In the genomic region with DNA sequence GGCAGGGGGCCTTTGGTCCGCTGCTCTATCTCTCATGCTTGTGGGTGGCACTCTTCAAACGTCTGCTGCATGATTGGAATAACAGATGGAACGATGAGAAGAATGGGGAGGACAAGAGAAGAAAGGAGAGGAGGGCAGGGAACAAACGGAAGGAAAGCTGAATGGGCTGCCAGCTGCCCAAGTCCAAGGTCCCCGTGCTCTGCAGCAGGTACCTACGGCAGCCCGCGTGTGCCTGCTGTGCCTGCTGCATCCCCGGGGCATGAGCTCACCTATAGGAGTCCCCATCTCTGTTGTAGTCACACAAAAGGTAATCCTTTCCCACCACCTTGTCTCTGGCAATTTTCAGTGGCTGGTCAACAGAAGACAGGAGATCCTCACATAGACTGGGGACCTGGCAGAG, we compare ENCODE assay signal across 15 cellular contexts.
DNase-seq lines count a peak whose midpoint lies in the region; ATAC-seq and TF ChIP-seq lines count a peak whose summit lies in the region.
"Had no signal": no experiment of that assay in that cellular context is flagged by ENCODE, and none has a peak within 500 bp of the region (broad histone marks: within the 10 kb centered on the region; RNA-seq: fewer than 3 reads in every experiment).

No MANE protein-coding gene starts in this region.

- no peaks in the 10 kb centered on the region for H3K9me2 ChIP-seq in GM23338 (ENCODE audit: insufficient read depth)

- H2AFZ ChIP-seq in GM23338 = no peak overlapping the region

- no peak overlapping the region for H3K4me2 ChIP-seq in GM23338

- TF ChIP-seq CTCF in endodermal cell (conservative IDR thresholded peaks at IDR 0.05) (no peak), tibial nerve (IDR thresholded peaks at IDR 0.05) (no peak), GM23338 (conservative IDR thresholded peaks at IDR 0.05; ENCODE audit: low read depth in 2 of 2) (no peak)

- peaks cover 24% of the 10 kb centered on the region for H3K4me1 Mint-ChIP-seq in T-helper 2 cell treated with Interferon-gamma antibody and Interleukin-4, amounts not matched to agents 5 μg/mL and 100 μg/mL, for 36 hours (ENCODE audit: low read depth)
- H3K4me1 Mint-ChIP-seq in endodermal cell (no peaks in the 10 kb centered on the region), GM23338 (no peaks in the 10 kb centered on the region)
- H3K4me1 Mint-ChIP-seq in naive thymus-derived CD8-positive, alpha-beta T cell = peaks cover 21 to 59% (median 45%) of the 10 kb centered on the region in 4 donors

- POLR2A ChIA-PET in naive thymus-derived CD8-positive, alpha-beta T cell (lab: Charles Lee) = interaction anchor here (0.8 kb wide), 1 partner anchor 21 kb away, joined by 3 read pairs; no protein-coding TSS in a partner anchor

- H3K9me3 ChIP-seq in endodermal cell (ENCODE audit: control insufficient read depth, low read length) = no peaks in the 10 kb centered on the region
- no peaks in the 10 kb centered on the region for H3K9me3 ChIP-seq in tibial nerve

- no peak for TF ChIP-seq EP300 in tibial nerve (IDR thresholded peaks at IDR 0.05)

- peaks cover 39% of the 10 kb centered on the region for H3K36me3 Mint-ChIP-seq in T-helper 2 cell treated with Interferon-gamma antibody and Interleukin-4, amounts not matched to agents 5 μg/mL and 100 μg/mL, for 36 hours (ENCODE audit: low read depth)
- H3K36me3 Mint-ChIP-seq in endodermal cell (ENCODE audit: low read depth) = peaks cover 43% of the 10 kb centered on the region
- H3K36me3 Mint-ChIP-seq in naive thymus-derived CD8-positive, alpha-beta T cell = peaks cover 0 to 63% (median 2%) of the 10 kb centered on the region in 3 donors
- H3K36me3 Mint-ChIP-seq in GM23338 (ENCODE audit: low read depth) = peaks cover 38% of the 10 kb centered on the region

- H3K4me3 ChIP-seq in endodermal cell (ENCODE audit: low read length) (no peak overlapping the region), tibial nerve (no peak overlapping the region), GM23338 (no peak overlapping the region)

- DNase-seq in T-helper 2 cell treated with Interferon-gamma antibody and Interleukin-4, amounts not matched to agents 5 μg/mL and 100 μg/mL, for 36 hours (ENCODE audit: low spot score) = no peak
- DNase-seq in T-helper 2 cell (no peak), endodermal cell (no peak), tibial nerve (ENCODE audit: low spot score in 2 of 2) (no peak), inferior parietal cortex (ENCODE audit: extremely low spot score) (no peak), COLO668 (lab: John Stamatoyannopoulos, UW; ENCODE audit: unreplicated experiment) (no peak), GM23338 (ENCODE audit: low spot score) (no peak)
- no peak for DNase-seq in naive thymus-derived CD8-positive, alpha-beta T cell
- DNase-seq: 8988T; activated T-cell treated with anti-CD3 and anti-CD28 coated beads, Interleukin-2, amount 50 U/mL, for 4 hours; COR-L47; HCEC 1CT; stimulated activated CD4-positive, alpha-beta T cell treated with anti-CD3 and anti-CD28 coated beads, Interleukin-1b, Interleukin-23, amount 100 ng/mL, for 48 hours had no signal

- H3K9ac ChIP-seq in endodermal cell (ENCODE audit: extremely low read depth, low read length, poor library complexity, severe bottlenecking) = no peak overlapping the region

- no peaks in the 10 kb centered on the region for H3K27me3 Mint-ChIP-seq in T-helper 2 cell treated with Interferon-gamma antibody and Interleukin-4, amounts not matched to agents 5 μg/mL and 100 μg/mL, for 36 hours (ENCODE audit: low read depth)
- no peaks in the 10 kb centered on the region for H3K27me3 Mint-ChIP-seq in endodermal cell (ENCODE audit: insufficient read depth)
- no peaks in the 10 kb centered on the region for H3K27me3 Mint-ChIP-seq in naive thymus-derived CD8-positive, alpha-beta T cell
- peaks cover 8% of the 10 kb centered on the region for H3K27me3 Mint-ChIP-seq in GM23338 (ENCODE audit: insufficient read depth, low read depth, poor library complexity)
- H3K27me3 Mint-ChIP-seq: brain had no signal

- H3K9me3 Mint-ChIP-seq in T-helper 2 cell treated with Interferon-gamma antibody and Interleukin-4, amounts not matched to agents 5 μg/mL and 100 μg/mL, for 36 hours = no peaks in the 10 kb centered on the region
- H3K9me3 Mint-ChIP-seq in endodermal cell (no peaks in the 10 kb centered on the region), GM23338 (no peaks in the 10 kb centered on the region)
- no peaks in the 10 kb centered on the region for H3K9me3 Mint-ChIP-seq in naive thymus-derived CD8-positive, alpha-beta T cell
- H3K9me3 Mint-ChIP-seq: activated T-cell treated with anti-CD3 and anti-CD28 coated beads, Interleukin-2, amount 50 U/mL, for 4 hours; brain had no signal

- TF ChIP-seq POLR2A in tibial nerve (IDR thresholded peaks at IDR 0.05) = no peak

- H3K4me3 Mint-ChIP-seq in T-helper 2 cell treated with Interferon-gamma antibody and Interleukin-4, amounts not matched to agents 5 μg/mL and 100 μg/mL, for 36 hours = no peak overlapping the region
- no peak overlapping the region for H3K4me3 Mint-ChIP-seq in endodermal cell
- H3K4me3 Mint-ChIP-seq in naive thymus-derived CD8-positive, alpha-beta T cell = no peak overlapping the region
- H3K4me3 Mint-ChIP-seq in GM23338 = no peak overlapping the region
- H3K4me3 Mint-ChIP-seq: activated T-cell treated with anti-CD3 and anti-CD28 coated beads, Interleukin-2, amount 50 U/mL, for 4 hours; brain had no signal

- H3K79me2 ChIP-seq in GM23338 (replicated peaks; ENCODE audit: insufficient read depth) = peaks cover 47% of the 10 kb centered on the region

- H3K27ac Mint-ChIP-seq in T-helper 2 cell treated with Interferon-gamma antibody and Interleukin-4, amounts not matched to agents 5 μg/mL and 100 μg/mL, for 36 hours = peak overlapping the region; percentile 13
- H3K27ac Mint-ChIP-seq in endodermal cell = peak overlapping the region; percentile 55
- peak overlapping the region in 7 of 10 donors; percentile 37 to 86 (median 78) for H3K27ac Mint-ChIP-seq in naive thymus-derived CD8-positive, alpha-beta T cell
- H3K27ac Mint-ChIP-seq in GM23338 = no peak overlapping the region

- H3K4me1 ChIP-seq in endodermal cell (ENCODE audit: control insufficient read depth, insufficient read depth, low read length) (peaks cover 6% of the 10 kb centered on the region), tibial nerve (peaks cover 3 to 53% (median 24%) of the 10 kb centered on the region in 4 donors), GM23338 (ENCODE audit: insufficient read depth) (no peaks in the 10 kb centered on the region)

- no peak for ATAC-seq in naive thymus-derived CD8-positive, alpha-beta T cell
- ATAC-seq in GM23338 = no peak
- ATAC-seq: activated CD4-positive, CD25-positive, alpha-beta regulatory T cell treated with anti-CD3 and anti-CD28 coated beads, Interleukin-2, amount 50 U/mL, for 24 hours; activated T-cell treated with anti-CD3 and anti-CD28 coated beads, Interleukin-2, amount 50 U/mL, for 4 hours had no signal

- H4K20me1 ChIP-seq in GM23338 (replicated peaks; ENCODE audit: insufficient read depth) = peaks cover 32% of the 10 kb centered on the region

- H3K27me3 ChIP-seq in endodermal cell (ENCODE audit: control insufficient read depth, insufficient read depth, low read length, poor library complexity, severe bottlenecking) = no peaks in the 10 kb centered on the region
- H3K27me3 ChIP-seq in tibial nerve = no peaks in the 10 kb centered on the region
- H3K27me3 ChIP-seq in GM23338 (ENCODE audit: insufficient read depth) = no peaks in the 10 kb centered on the region

- 90 to 100% methylated on average over 3 to 9 of the region's 9 CpGs for WGBS in endodermal cell (ENCODE audit: insufficient coverage in 1 of 2, insufficient read length in 1 of 2), 2 experiments
- 78 to 88% methylated on average over 9 of the region's 9 CpGs for WGBS in tibial nerve, 2 donors

- H3F3A ChIP-seq in GM23338 (replicated peaks; ENCODE audit: low read depth) = no peaks in the 10 kb centered on the region

- no peak overlapping the region for H3K27ac ChIP-seq in endodermal cell (ENCODE audit: low read depth, low read length)
- H3K27ac ChIP-seq in tibial nerve = peak overlapping the region; percentile 47 to 75 (median 68)
- H3K27ac ChIP-seq in GM23338 (ENCODE audit: low read depth) = no peak overlapping the region

- H3K36me3 ChIP-seq in endodermal cell (ENCODE audit: control insufficient read depth, insufficient read depth, low read length) (peaks cover 54% of the 10 kb centered on the region), tibial nerve (peaks cover 0 to 44% (median 4%) of the 10 kb centered on the region in 3 donors), GM23338 (ENCODE audit: insufficient read depth) (peaks cover 12% of the 10 kb centered on the region; the same call in 1 of the 2 replicates)

TF ChIP-seq in GM23338, 12 proteins besides CTCF, POLR2A, EP300 and RAD21 (continues in another document):
- TF ChIP-seq EZH2 (IDR thresholded peaks at IDR 0.05; ENCODE audit: low read depth, unreplicated experiment) = no peak
- TF ChIP-seq, protein P1, sequence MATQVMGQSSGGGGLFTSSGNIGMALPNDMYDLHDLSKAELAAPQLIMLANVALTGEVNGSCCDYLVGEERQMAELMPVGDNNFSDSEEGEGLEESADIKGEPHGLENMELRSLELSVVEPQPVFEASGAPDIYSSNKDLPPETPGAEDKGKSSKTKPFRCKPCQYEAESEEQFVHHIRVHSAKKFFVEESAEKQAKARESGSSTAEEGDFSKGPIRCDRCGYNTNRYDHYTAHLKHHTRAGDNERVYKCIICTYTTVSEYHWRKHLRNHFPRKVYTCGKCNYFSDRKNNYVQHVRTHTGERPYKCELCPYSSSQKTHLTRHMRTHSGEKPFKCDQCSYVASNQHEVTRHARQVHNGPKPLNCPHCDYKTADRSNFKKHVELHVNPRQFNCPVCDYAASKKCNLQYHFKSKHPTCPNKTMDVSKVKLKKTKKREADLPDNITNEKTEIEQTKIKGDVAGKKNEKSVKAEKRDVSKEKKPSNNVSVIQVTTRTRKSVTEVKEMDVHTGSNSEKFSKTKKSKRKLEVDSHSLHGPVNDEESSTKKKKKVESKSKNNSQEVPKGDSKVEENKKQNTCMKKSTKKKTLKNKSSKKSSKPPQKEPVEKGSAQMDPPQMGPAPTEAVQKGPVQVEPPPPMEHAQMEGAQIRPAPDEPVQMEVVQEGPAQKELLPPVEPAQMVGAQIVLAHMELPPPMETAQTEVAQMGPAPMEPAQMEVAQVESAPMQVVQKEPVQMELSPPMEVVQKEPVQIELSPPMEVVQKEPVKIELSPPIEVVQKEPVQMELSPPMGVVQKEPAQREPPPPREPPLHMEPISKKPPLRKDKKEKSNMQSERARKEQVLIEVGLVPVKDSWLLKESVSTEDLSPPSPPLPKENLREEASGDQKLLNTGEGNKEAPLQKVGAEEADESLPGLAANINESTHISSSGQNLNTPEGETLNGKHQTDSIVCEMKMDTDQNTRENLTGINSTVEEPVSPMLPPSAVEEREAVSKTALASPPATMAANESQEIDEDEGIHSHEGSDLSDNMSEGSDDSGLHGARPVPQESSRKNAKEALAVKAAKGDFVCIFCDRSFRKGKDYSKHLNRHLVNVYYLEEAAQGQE (IDR thresholded peaks at IDR 0.05; ENCODE audit: unreplicated experiment) = no peak
- TF ChIP-seq NANOG (IDR thresholded peaks at IDR 0.05; ENCODE audit: borderline replicate concordance) = no peak
- TF ChIP-seq EZH2phosphoT487 (IDR thresholded peaks at IDR 0.05; ENCODE audit: unreplicated experiment) = no peak
- TF ChIP-seq ZNF331 (CRISPR knock-in tag; IDR thresholded peaks at IDR 0.05; ENCODE audit: low read depth) = no peak
- no peak for TF ChIP-seq CREB1 (CRISPR knock-in tag; IDR thresholded peaks at IDR 0.05; ENCODE audit: low read depth)

Comparison
In these comparisons a context has a peak if more than half of its experiments do, and no peak if none do; other contexts are left out.
1. H3K27ac ChIP-seq: peak in tibial nerve (4 of 4); none in endodermal cell (single experiment) and GM23338 (single experiment).